ENCODE assay signal across 13 cellular contexts in genomic region chr1:225602590-225603206, GRCh38. TPM values are rescaled to one million over a fixed set of nuclear protein-coding genes. Genes with fewer than 3 reads are reported as not detected.
DNase-seq lines count a peak whose midpoint lies in the region; ATAC-seq and TF ChIP-seq lines count a peak whose summit lies in the region.
"Had no signal": no experiment of that assay in that cellular context is flagged by ENCODE, and none has a peak within 500 bp of the region (broad histone marks: within the 10 kb centered on the region; RNA-seq: fewer than 3 reads in every experiment).

No MANE protein-coding gene starts in this region.

- no peak for TF ChIP-seq CTCF in left ventricle myocardium inferior (IDR thresholded peaks at IDR 0.05; ENCODE audit: borderline replicate concordance)
- no peak for TF ChIP-seq CTCF in chondrocyte (IDR thresholded peaks at IDR 0.05)
- TF ChIP-seq CTCF in nephron (IDR thresholded peaks at IDR 0.05; ENCODE audit: unreplicated experiment in 3 of 3), result no peak
- TF ChIP-seq CTCF in esophagus muscularis mucosa (IDR thresholded peaks at IDR 0.05), result no peak
- TF ChIP-seq CTCF in endothelial cell (IDR thresholded peaks at IDR 0.05; ENCODE audit: unreplicated experiment), result no peak

- H3K4me3 Mint-ChIP-seq in chondrocyte (ENCODE audit: unreplicated experiment) (peak overlapping the region; percentile 8), nephron (peak overlapping the region in 1 of 3 experiments; percentile 34), endothelial cell (ENCODE audit: unreplicated experiment) (no peak overlapping the region)

- H3K9me3 ChIP-seq in left ventricle myocardium inferior (replicated peaks), result peaks cover 2% of the 10 kb centered on the region
- no peaks in the 10 kb centered on the region for H3K9me3 ChIP-seq in esophagus muscularis mucosa
- H3K9me3 ChIP-seq: mucosa of descending colon had no signal

- H3K36me3 ChIP-seq in left ventricle myocardium inferior, result peaks cover 7% of the 10 kb centered on the region
- H3K36me3 ChIP-seq in esophagus muscularis mucosa, result no peaks in the 10 kb centered on the region

- peak overlapping the region; percentile 73 for H3K27ac ChIP-seq in left ventricle myocardium inferior (replicated peaks)
- H3K27ac ChIP-seq in esophagus muscularis mucosa (replicated peaks in 1 of 4), result peak overlapping the region in 1 of 4 donors; percentile 16
- H3K27ac ChIP-seq: parathyroid adenoma had no signal

- peaks cover 6% of the 10 kb centered on the region for H3K9me3 Mint-ChIP-seq in chondrocyte (ENCODE audit: low read depth)
- peaks cover 11% of the 10 kb centered on the region for H3K9me3 Mint-ChIP-seq in nephron
- H3K9me3 Mint-ChIP-seq in endothelial cell (ENCODE audit: unreplicated experiment), result no peaks in the 10 kb centered on the region

- no peaks in the 10 kb centered on the region for H3K27me3 ChIP-seq in left ventricle myocardium inferior (ENCODE audit: low read depth)
- H3K27me3 ChIP-seq in esophagus muscularis mucosa, result no peaks in the 10 kb centered on the region

- 41% methylated on average over 1 of the region's 1 CpG for WGBS in esophagus muscularis mucosa

- no peak for TF ChIP-seq POLR2A in esophagus muscularis mucosa (IDR thresholded peaks at IDR 0.05; ENCODE audit: low read depth)

- peaks cover 50% of the 10 kb centered on the region for H3K4me1 ChIP-seq in left ventricle myocardium inferior
- peaks cover 38 to 71% (median 63%) of the 10 kb centered on the region in 4 donors for H3K4me1 ChIP-seq in esophagus muscularis mucosa
- H3K4me1 ChIP-seq: parathyroid adenoma had no signal

- H3K27me3 Mint-ChIP-seq in chondrocyte (ENCODE audit: low read depth) (no peaks in the 10 kb centered on the region), nephron (ENCODE audit: low read depth) (no peaks in the 10 kb centered on the region), endothelial cell (ENCODE audit: unreplicated experiment) (no peaks in the 10 kb centered on the region)

- H3K36me3 Mint-ChIP-seq in chondrocyte (ENCODE audit: low read depth) (peaks cover 10% of the 10 kb centered on the region), nephron (ENCODE audit: low read depth) (peaks cover 37% of the 10 kb centered on the region), endothelial cell (ENCODE audit: low read depth, unreplicated experiment) (no peaks in the 10 kb centered on the region)

- no peak for ATAC-seq in left cardiac atrium

- intact Hi-C loops in left ventricle myocardium inferior (cut with micrococcal nuclease) (no loop called here), left cardiac atrium (cut with DNase I) (no loop called here), esophagus muscularis mucosa (cut with DNase I) (no loop called here)

- DNase-seq in left ventricle myocardium inferior (no peak), left cardiac atrium (no peak), chondrocyte (ENCODE audit: low spot score) (no peak), esophagus muscularis mucosa (ENCODE audit: extremely low spot score) (no peak), NCI-H446 (lab: John Stamatoyannopoulos, UW) (no peak), endothelial cell (ENCODE audit: low spot score) (no peak), foreskin melanocyte (no peak)
- DNase-seq: effector memory CD4-positive, alpha-beta T cell; mucosa of descending colon; NCI-H2081 treated with DMSO at 0.1 percent for 48 hours; T-helper 1 cell had no signal

- H3K4me3 ChIP-seq in left ventricle myocardium inferior (peak overlapping the region; percentile 2), esophagus muscularis mucosa (no peak overlapping the region)
- H3K4me3 ChIP-seq: mucosa of descending colon had no signal

- peak overlapping the region; percentile 87 for H3K27ac Mint-ChIP-seq in chondrocyte (ENCODE audit: unreplicated experiment)
- peak overlapping the region; percentile 5 to 46 (median 37) for H3K27ac Mint-ChIP-seq in nephron
- H3K27ac Mint-ChIP-seq in endothelial cell (ENCODE audit: unreplicated experiment), result no peak overlapping the region

- no peak for TF ChIP-seq EP300 in esophagus muscularis mucosa (IDR thresholded peaks at IDR 0.05)

- peaks cover 85% of the 10 kb centered on the region for H3K4me1 Mint-ChIP-seq in chondrocyte (ENCODE audit: low read depth)
- peaks cover 53% of the 10 kb centered on the region for H3K4me1 Mint-ChIP-seq in nephron
- H3K4me1 Mint-ChIP-seq in endothelial cell (ENCODE audit: unreplicated experiment), result peaks cover 3% of the 10 kb centered on the region

RNA-seq across cellular contexts. Expression of gene ENAH, which starts 50.2 kb away (rescaled TPM):
- 78.6 TPM for total RNA-seq in left ventricle myocardium inferior
- total RNA-seq in left cardiac atrium, result 10 to 100 TPM; 73.4 to 79.0 TPM
- 208 to 457 TPM (median 434 TPM) in 3 replicates for total RNA-seq in chondrocyte
- total RNA-seq in esophagus muscularis mucosa, result 100 to 1,000 TPM; 198 to 229 (median 201) TPM
- total RNA-seq in endothelial cell (ENCODE audit: unreplicated experiment), result 82.9 TPM
